In genomic region chr1:21926814-21927530, GRCh38 we compare ENCODE assay signal across 1 cellular context.
TF ChIP-seq lines count a peak whose summit lies in the region.

No MANE protein-coding gene starts in this region.

TF ChIP-seq in endothelial cell of umbilical vein, 7 proteins besides CTCF, POLR2A, EP300 and RAD21 (continued from another document):
- TF ChIP-seq POLR2AphosphoS5 (IDR thresholded peaks at IDR 0.05; ENCODE audit: insufficient read depth, low read depth, low read length) (no peak), JUN (IDR thresholded peaks at IDR 0.05; ENCODE audit: borderline replicate concordance, insufficient read depth, insufficient read length, low read depth) (no peak), MYC (IDR thresholded peaks at IDR 0.05; ENCODE audit: low read depth, low read length) (no peak), GATA2 (IDR thresholded peaks at IDR 0.05; ENCODE audit: insufficient read depth, insufficient read length, low read depth, low read length) (no peak), EZH2 (IDR thresholded peaks at IDR 0.05; ENCODE audit: borderline replicate concordance, low read depth, low read length, severe bottlenecking) (no peak), FOS (IDR thresholded peaks at IDR 0.05; ENCODE audit: borderline replicate concordance, insufficient read depth, low read length) (no peak)
